8 cellular contexts compared by ENCODE assay signal in the genomic region with DNA sequence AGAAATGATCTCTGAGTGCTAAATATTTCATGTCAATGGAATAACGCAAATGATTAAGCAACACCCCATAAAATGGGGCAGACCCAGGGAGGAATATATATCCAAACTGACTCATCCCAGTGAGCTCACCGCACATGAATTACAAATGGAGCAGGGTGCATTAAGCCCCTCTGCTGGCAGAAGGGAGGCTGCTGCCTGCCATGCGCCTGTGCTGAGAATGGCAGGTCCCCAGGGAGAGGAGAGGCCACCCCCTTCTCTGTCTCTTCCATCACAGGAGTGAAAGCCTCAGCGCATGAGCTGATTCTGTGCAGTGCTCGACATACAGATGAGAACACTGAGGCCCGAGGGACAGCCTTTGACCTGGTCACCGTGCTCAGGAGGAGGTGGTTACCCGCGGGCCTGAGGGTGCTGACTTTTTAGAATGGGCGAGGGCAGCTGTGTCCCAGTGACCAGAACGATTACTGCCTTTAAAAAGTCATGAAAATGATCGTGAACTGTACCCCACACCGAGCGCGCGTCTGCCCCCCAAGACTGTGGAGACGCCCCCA. TPM values are rescaled to one million over a fixed set of nuclear protein-coding genes. Genes with fewer than 3 reads are reported as not detected.
DNase-seq lines count a peak whose midpoint lies in the region; ATAC-seq and TF ChIP-seq lines count a peak whose summit lies in the region.
"Not testable (repeated sequence)": the region's sequence is repeated elsewhere in the genome, so short reads cannot be mapped to it uniquely, and the experiment has no call there.

No MANE protein-coding gene starts in this region.

- WGBS in IMR-90 (ENCODE audit: extremely low coverage in 2 of 2, insufficient read length in 1 of 2), 2 experiments = 0% methylated on average over 1 of the region's 17 CpGs; no CpG with 5 or more reads in 1 of the 2 experiments

- H3K27ac Mint-ChIP-seq in CD8-positive, alpha-beta T cell = peak overlapping the region; percentile 100
- peak overlapping the region; percentile 93 for H3K27ac Mint-ChIP-seq in dendritic cell treated with granulocyte-macrophage colony-stimulating factor and Interleukin-4, amounts not matched to agents 40 ng/mL and 50 ng/mL, for 4 days
- not testable (repeated sequence) for H3K27ac Mint-ChIP-seq in neural progenitor cell

- dilution Hi-C loops in IMR-90 (cut with HindIII; ENCODE audit: low sequenced_read_pairs, unreplicated experiment) = not testable (repeated sequence)

- H3K9me1 ChIP-seq in IMR-90 (ENCODE audit: insufficient read depth, low read length) = not testable (repeated sequence)

- peak overlapping the region; percentile 66; the same call in 1 of the 2 replicates for H3K18ac ChIP-seq in IMR-90 (ENCODE audit: low read depth, low read length)

- BruUV-seq in IMR-90 (replicated peaks; lab: Mats Ljungman, UMichigan) = TSS peak; percentile 43

- H3K9ac ChIP-seq in IMR-90 (ENCODE audit: low read depth, low read length) (peak overlapping the region; percentile 90), neural progenitor cell (peak overlapping the region; percentile 49)

- intact Hi-C loops in CD8-positive, alpha-beta T cell (cut with DNase I, micrococcal nuclease) = loop anchor here (5.0 to 10.0 kb wide), 5 partner anchors 483 to 1236 kb away; partner anchors contain the start of genes ACAD9 (in 1 of the 2), ASTE1 (in 1 of the 2), NEK11 (in 1 of the 2) and PLXND1 (in 1 of the 2)
- intact Hi-C loops in IMR-90 (cut with micrococcal nuclease); dendritic cell treated with granulocyte-macrophage colony-stimulating factor and Interleukin-4, amounts not matched to agents 40 ng/mL and 50 ng/mL, for 4 days (cut with micrococcal nuclease): not testable (repeated sequence)

- H3K4me3 ChIP-seq in CD8-positive, alpha-beta T cell (ENCODE audit: low read depth, low read length) = peak overlapping the region; percentile 89
- H3K4me3 ChIP-seq in IMR-90 (ENCODE audit: insufficient read depth, low read depth, low read length) = peak overlapping the region; percentile 66
- H3K4me3 ChIP-seq in iPS-11a (ENCODE audit: low read depth, low read length) = peak overlapping the region; percentile 63
- H3K4me3 ChIP-seq in neural progenitor cell = peak overlapping the region; percentile 74

- H3K36me3 ChIP-seq in CD8-positive, alpha-beta T cell (ENCODE audit: insufficient read depth, low read length); IMR-90 (ENCODE audit: control insufficient read depth, insufficient read depth, low read length); neural progenitor cell: not testable (repeated sequence)

- not testable (repeated sequence) for H3K27me3 ChIP-seq in CD8-positive, alpha-beta T cell (ENCODE audit: insufficient read depth, low read length); IMR-90 (ENCODE audit: control insufficient read depth, insufficient read depth, low read length); neural progenitor cell

- H2AK5ac ChIP-seq in IMR-90 (ENCODE audit: low read depth, low read length) = peak overlapping the region; percentile 94

- not testable (repeated sequence) for TF ChIP-seq RAD21 in IMR-90 (IDR thresholded peaks at IDR 0.05; ENCODE audit: low read length)

- in situ Hi-C loops in IMR-90 (cut with MboI; ENCODE audit: low sequenced_read_pairs) = not testable (repeated sequence)

- peak overlapping the region; percentile 85 for H3K56ac ChIP-seq in IMR-90 (ENCODE audit: extremely low read depth, insufficient read depth, low read length)

- CTCF ChIA-PET in CD8-positive, alpha-beta T cell (lab: Charles Lee); IMR-90 (lab: Yijun Ruan, JAX): not testable (repeated sequence)

- not testable (repeated sequence) for H3K9me3 ChIP-seq in CD8-positive, alpha-beta T cell (ENCODE audit: low read length); IMR-90 (ENCODE audit: control insufficient read depth, insufficient read depth, low read length); neural progenitor cell (ENCODE audit: low read depth)

- not testable (repeated sequence) for H3K23ac ChIP-seq in IMR-90 (ENCODE audit: low read depth, low read length)

- H4K8ac ChIP-seq in IMR-90 (ENCODE audit: low read depth in 2 of 2, low read length in 2 of 2) = peak overlapping the region; percentile 95

- H3K14ac ChIP-seq in IMR-90 (replicated peaks; ENCODE audit: low read depth, low read length) = peak overlapping the region; percentile 57

- peak overlapping the region; percentile 73 for H2BK120ac ChIP-seq in IMR-90 (ENCODE audit: low read depth, low read length)

- DNase-seq in CD8-positive, alpha-beta T cell = not testable (repeated sequence)
- DNase-seq in IMR-90 (peak; percentile 75), OCI-M1 (lab: John Stamatoyannopoulos, UW) (peak; percentile 30), neural progenitor cell (ENCODE audit: low spot score) (peak; percentile 31), stromal cell of bone marrow (ENCODE audit: low read depth) (peak; percentile 30)
- DNase-seq in activated CD8-positive, alpha-beta memory T cell treated with anti-CD3 and anti-CD28 coated beads, Interleukin-2, amount 50 U/mL, for 48 hours = peak; percentile 68

- H2AFZ ChIP-seq in IMR-90 (replicated peaks; ENCODE audit: low read length, poor library complexity) = not testable (repeated sequence)
- peak overlapping the region; percentile 59 for H2AFZ ChIP-seq in neural progenitor cell (replicated peaks)

- peak overlapping the region; percentile 87 for H3K4me2 ChIP-seq in IMR-90 (ENCODE audit: low read depth, low read length)
- H3K4me2 ChIP-seq in neural progenitor cell = peak overlapping the region; percentile 76

- H4K20me1 ChIP-seq in IMR-90 (ENCODE audit: insufficient read depth, low read length); neural progenitor cell (ENCODE audit: low read depth): not testable (repeated sequence)

- H3K36me3 Mint-ChIP-seq in CD8-positive, alpha-beta T cell; dendritic cell treated with granulocyte-macrophage colony-stimulating factor and Interleukin-4, amounts not matched to agents 40 ng/mL and 50 ng/mL, for 4 days (ENCODE audit: low read depth); neural progenitor cell: not testable (repeated sequence)

- POLR2A ChIA-PET in CD8-positive, alpha-beta T cell (lab: Charles Lee); IMR-90 (lab: Charles Lee; ENCODE audit: unreplicated experiment): not testable (repeated sequence)

- H3K9me3 Mint-ChIP-seq in CD8-positive, alpha-beta T cell; dendritic cell treated with granulocyte-macrophage colony-stimulating factor and Interleukin-4, amounts not matched to agents 40 ng/mL and 50 ng/mL, for 4 days; neural progenitor cell: not testable (repeated sequence)

- not testable (repeated sequence) for H3K27me3 Mint-ChIP-seq in CD8-positive, alpha-beta T cell (ENCODE audit: low read depth); neural progenitor cell (ENCODE audit: insufficient read depth, low read depth)
- peaks cover 10% of the 10 kb centered on the region for H3K27me3 Mint-ChIP-seq in dendritic cell treated with granulocyte-macrophage colony-stimulating factor and Interleukin-4, amounts not matched to agents 40 ng/mL and 50 ng/mL, for 4 days

- peak overlapping the region; percentile 91 for H3K4ac ChIP-seq in IMR-90 (ENCODE audit: low read depth, low read length)

- H4K5ac ChIP-seq in IMR-90 (ENCODE audit: low read depth, low read length) = peak overlapping the region; percentile 62

- not testable (repeated sequence) for H2AK9ac ChIP-seq in IMR-90 (replicated peaks; ENCODE audit: low read depth, low read length, poor library complexity)

- peak overlapping the region; percentile 90; the same call in 1 of the 3 replicates for H2BK15ac ChIP-seq in IMR-90 (ENCODE audit: low read depth, low read length)

- not testable (repeated sequence) for H2BK20ac ChIP-seq in IMR-90 (ENCODE audit: low read depth, low read length)

- H3K27ac ChIP-seq in CD8-positive, alpha-beta T cell (ENCODE audit: low read depth, low read length) = peak overlapping the region; percentile 82
- H3K27ac ChIP-seq in IMR-90 (ENCODE audit: insufficient read depth, low read length) = peak overlapping the region; percentile 97
- H3K27ac ChIP-seq in neural progenitor cell = not testable (repeated sequence)

- TF ChIP-seq POLR2A in IMR-90 (IDR thresholded peaks at IDR 0.05; ENCODE audit: low read depth, low read length) = peak; percentile 76

- H4K91ac ChIP-seq in IMR-90 (ENCODE audit: insufficient read depth, low read depth, low read length) = peak overlapping the region; percentile 97

- H3K4me3 Mint-ChIP-seq in CD8-positive, alpha-beta T cell = peak overlapping the region; percentile 99
- peak overlapping the region; percentile 95 for H3K4me3 Mint-ChIP-seq in dendritic cell treated with granulocyte-macrophage colony-stimulating factor and Interleukin-4, amounts not matched to agents 40 ng/mL and 50 ng/mL, for 4 days
- peak overlapping the region; percentile 94 for H3K4me3 Mint-ChIP-seq in neural progenitor cell

- not testable (repeated sequence) for ATAC-seq in CD8-positive, alpha-beta T cell; IMR-90 (ENCODE audit: low read depth)

- H3K4me1 Mint-ChIP-seq in CD8-positive, alpha-beta T cell (ENCODE audit: low read depth) = peaks cover 28% of the 10 kb centered on the region
- H3K4me1 Mint-ChIP-seq in dendritic cell treated with granulocyte-macrophage colony-stimulating factor and Interleukin-4, amounts not matched to agents 40 ng/mL and 50 ng/mL, for 4 days (ENCODE audit: low read depth) = peaks cover 26% of the 10 kb centered on the region
- peaks cover 26% of the 10 kb centered on the region for H3K4me1 Mint-ChIP-seq in neural progenitor cell

- H3K79me2 ChIP-seq in neural progenitor cell (ENCODE audit: low read depth) = peaks cover 18% of the 10 kb centered on the region

- TF ChIP-seq CTCF in CD8-positive, alpha-beta T cell (IDR thresholded peaks at IDR 0.05); IMR-90 (conservative IDR thresholded peaks at IDR 0.05; ENCODE audit: low read depth, low read length); neural progenitor cell (IDR thresholded peaks at IDR 0.05): not testable (repeated sequence)

- peaks cover 8 to 18% of the 10 kb centered on the region in 2 experiments; a peak in 2 of 4 replicates for H3K79me1 ChIP-seq in IMR-90 (ENCODE audit: low read depth in 1 of 2, low read length in 2 of 2)

- not testable (repeated sequence) for H3F3A ChIP-seq in neural progenitor cell (ENCODE audit: low read depth)

- H3K4me1 ChIP-seq in CD8-positive, alpha-beta T cell (ENCODE audit: insufficient read depth, low read length); IMR-90 (ENCODE audit: control insufficient read depth, insufficient read depth, low read length); neural progenitor cell: not testable (repeated sequence)

- peak overlapping the region; percentile 88 for H2BK5ac ChIP-seq in IMR-90 (ENCODE audit: low read depth, low read length, poor library complexity, severe bottlenecking)

RNA-seq across cellular contexts. Expression of gene ALG1L2, which starts 29.1 kb away (rescaled TPM):
- total RNA-seq in CD8-positive, alpha-beta T cell = not detected
- total RNA-seq in IMR-90 (2012; rRNA removed) = not detected in 2 replicates
- polyA plus RNA-seq in IMR-90 (2012; rRNA removed) = not detected in 2 replicates
- polyA plus RNA-seq in IMR-90 (2012; cell fraction: cytosol; rRNA removed) = not detected in 2 replicates
- polyA plus RNA-seq in IMR-90 (2012; cell fraction: nucleus; rRNA removed; ENCODE audit: low replicate concordance) = not detected in 2 replicates
- 0.59 TPM in 1 of 2 replicates, not detected in the other for total RNA-seq in neural progenitor cell (ENCODE audit: low replicate concordance)
